Comparison of ENCODE assay signal across 1 cellular context in the genomic region with DNA sequence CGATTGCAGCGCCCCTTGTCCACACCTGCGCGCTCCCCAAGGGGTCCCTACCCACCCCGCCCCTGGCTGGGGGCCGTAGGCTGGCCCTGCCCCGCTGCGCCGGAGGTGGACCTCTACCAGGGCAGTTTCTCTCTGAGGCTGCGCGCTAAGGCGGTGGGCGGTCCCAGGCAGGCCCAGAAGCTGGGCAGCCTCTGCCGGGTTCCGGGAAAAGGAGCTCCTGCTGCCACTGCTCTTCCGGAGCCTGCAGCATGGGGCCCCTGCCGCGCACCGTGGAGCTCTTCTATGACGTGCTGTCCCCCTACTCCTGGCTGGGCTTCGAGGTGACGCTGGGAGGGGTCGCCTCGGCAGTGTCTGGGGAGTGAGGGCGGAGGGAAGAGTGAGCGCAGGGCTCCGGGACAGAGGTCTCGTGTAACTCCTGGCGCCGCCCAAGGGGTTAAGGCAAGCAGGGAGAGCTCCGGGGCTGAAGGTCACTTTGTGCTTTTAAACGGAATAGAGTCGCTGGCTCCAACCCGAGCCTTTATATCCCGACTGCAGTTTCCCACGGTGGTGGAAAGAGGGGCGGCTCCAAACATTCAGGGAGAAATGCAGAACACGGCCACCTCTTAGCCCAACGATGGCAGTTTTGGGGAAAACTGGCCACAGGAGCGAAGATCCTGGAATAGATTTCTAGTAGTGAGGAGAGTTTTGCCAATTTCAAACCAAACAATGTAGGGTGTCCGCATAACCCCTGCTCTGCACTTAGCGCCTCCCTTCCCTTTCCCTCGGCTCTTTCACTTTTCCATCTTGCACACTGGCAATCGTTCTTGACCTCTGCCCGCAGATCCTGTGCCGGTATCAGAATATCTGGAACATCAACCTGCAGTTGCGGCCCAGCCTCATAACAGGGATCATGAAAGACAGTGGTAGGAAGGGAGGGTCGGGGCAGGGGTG.
TF ChIP-seq lines count a peak whose summit lies in the region.

A gene (plus strand): TSS at position 176 of the 930 bp plus-strand sequence. CDS start 73 bp downstream, at position 249.

TF ChIP-seq in GM12878, 131 proteins besides CTCF, POLR2A, EP300 and RAD21 (continued from another document and continues in another):
- TF ChIP-seq, protein P1, sequence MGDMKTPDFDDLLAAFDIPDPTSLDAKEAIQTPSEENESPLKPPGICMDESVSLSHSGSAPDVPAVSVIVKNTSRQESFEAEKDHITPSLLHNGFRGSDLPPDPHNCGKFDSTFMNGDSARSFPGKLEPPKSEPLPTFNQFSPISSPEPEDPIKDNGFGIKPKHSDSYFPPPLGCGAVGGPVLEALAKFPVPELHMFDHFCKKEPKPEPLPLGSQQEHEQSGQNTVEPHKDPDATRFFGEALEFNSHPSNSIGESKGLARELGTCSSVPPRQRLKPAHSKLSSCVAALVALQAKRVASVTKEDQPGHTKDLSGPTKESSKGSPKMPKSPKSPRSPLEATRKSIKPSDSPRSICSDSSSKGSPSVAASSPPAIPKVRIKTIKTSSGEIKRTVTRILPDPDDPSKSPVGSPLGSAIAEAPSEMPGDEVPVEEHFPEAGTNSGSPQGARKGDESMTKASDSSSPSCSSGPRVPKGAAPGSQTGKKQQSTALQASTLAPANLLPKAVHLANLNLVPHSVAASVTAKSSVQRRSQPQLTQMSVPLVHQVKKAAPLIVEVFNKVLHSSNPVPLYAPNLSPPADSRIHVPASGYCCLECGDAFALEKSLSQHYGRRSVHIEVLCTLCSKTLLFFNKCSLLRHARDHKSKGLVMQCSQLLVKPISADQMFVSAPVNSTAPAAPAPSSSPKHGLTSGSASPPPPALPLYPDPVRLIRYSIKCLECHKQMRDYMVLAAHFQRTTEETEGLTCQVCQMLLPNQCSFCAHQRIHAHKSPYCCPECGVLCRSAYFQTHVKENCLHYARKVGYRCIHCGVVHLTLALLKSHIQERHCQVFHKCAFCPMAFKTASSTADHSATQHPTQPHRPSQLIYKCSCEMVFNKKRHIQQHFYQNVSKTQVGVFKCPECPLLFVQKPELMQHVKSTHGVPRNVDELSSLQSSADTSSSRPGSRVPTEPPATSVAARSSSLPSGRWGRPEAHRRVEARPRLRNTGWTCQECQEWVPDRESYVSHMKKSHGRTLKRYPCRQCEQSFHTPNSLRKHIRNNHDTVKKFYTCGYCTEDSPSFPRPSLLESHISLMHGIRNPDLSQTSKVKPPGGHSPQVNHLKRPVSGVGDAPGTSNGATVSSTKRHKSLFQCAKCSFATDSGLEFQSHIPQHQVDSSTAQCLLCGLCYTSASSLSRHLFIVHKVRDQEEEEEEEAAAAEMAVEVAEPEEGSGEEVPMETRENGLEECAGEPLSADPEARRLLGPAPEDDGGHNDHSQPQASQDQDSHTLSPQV (IDR thresholded peaks at IDR 0.05), result no peak
- no peak for TF ChIP-seq RCOR1 (conservative IDR thresholded peaks at IDR 0.05; ENCODE audit: low read depth, low read length)
- TF ChIP-seq, protein P2, sequence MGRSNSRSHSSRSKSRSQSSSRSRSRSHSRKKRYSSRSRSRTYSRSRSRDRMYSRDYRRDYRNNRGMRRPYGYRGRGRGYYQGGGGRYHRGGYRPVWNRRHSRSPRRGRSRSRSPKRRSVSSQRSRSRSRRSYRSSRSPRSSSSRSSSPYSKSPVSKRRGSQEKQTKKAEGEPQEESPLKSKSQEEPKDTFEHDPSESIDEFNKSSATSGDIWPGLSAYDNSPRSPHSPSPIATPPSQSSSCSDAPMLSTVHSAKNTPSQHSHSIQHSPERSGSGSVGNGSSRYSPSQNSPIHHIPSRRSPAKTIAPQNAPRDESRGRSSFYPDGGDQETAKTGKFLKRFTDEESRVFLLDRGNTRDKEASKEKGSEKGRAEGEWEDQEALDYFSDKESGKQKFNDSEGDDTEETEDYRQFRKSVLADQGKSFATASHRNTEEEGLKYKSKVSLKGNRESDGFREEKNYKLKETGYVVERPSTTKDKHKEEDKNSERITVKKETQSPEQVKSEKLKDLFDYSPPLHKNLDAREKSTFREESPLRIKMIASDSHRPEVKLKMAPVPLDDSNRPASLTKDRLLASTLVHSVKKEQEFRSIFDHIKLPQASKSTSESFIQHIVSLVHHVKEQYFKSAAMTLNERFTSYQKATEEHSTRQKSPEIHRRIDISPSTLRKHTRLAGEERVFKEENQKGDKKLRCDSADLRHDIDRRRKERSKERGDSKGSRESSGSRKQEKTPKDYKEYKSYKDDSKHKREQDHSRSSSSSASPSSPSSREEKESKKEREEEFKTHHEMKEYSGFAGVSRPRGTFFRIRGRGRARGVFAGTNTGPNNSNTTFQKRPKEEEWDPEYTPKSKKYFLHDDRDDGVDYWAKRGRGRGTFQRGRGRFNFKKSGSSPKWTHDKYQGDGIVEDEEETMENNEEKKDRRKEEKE (IDR thresholded peaks at IDR 0.05), result no peak
- TF ChIP-seq MYC (IDR thresholded peaks at IDR 0.05; ENCODE audit: insufficient read depth, insufficient read length, insufficient replicate concordance, low read length, severe bottlenecking), result no peak
- no peak for TF ChIP-seq MYB (IDR thresholded peaks at IDR 0.05; ENCODE audit: borderline replicate concordance, low read depth, low read length)
- TF ChIP-seq KAT2A (conservative IDR thresholded peaks at IDR 0.05; ENCODE audit: control insufficient read depth, low read depth, low read length), result no peak
- no peak for TF ChIP-seq YBX1 (IDR thresholded peaks at IDR 0.05)
- TF ChIP-seq MEF2A (IDR thresholded peaks at IDR 0.05; ENCODE audit: insufficient read depth, low read depth, low read length), result no peak
- TF ChIP-seq, protein P3, sequence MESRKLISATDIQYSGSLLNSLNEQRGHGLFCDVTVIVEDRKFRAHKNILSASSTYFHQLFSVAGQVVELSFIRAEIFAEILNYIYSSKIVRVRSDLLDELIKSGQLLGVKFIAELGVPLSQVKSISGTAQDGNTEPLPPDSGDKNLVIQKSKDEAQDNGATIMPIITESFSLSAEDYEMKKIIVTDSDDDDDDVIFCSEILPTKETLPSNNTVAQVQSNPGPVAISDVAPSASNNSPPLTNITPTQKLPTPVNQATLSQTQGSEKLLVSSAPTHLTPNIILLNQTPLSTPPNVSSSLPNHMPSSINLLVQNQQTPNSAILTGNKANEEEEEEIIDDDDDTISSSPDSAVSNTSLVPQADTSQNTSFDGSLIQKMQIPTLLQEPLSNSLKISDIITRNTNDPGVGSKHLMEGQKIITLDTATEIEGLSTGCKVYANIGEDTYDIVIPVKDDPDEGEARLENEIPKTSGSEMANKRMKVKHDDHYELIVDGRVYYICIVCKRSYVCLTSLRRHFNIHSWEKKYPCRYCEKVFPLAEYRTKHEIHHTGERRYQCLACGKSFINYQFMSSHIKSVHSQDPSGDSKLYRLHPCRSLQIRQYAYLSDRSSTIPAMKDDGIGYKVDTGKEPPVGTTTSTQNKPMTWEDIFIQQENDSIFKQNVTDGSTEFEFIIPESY (IDR thresholded peaks at IDR 0.05), result no peak
- no peak for TF ChIP-seq FOS (IDR thresholded peaks at IDR 0.05; ENCODE audit: borderline replicate concordance, extremely low read depth, insufficient read length)
- TF ChIP-seq, protein P4, sequence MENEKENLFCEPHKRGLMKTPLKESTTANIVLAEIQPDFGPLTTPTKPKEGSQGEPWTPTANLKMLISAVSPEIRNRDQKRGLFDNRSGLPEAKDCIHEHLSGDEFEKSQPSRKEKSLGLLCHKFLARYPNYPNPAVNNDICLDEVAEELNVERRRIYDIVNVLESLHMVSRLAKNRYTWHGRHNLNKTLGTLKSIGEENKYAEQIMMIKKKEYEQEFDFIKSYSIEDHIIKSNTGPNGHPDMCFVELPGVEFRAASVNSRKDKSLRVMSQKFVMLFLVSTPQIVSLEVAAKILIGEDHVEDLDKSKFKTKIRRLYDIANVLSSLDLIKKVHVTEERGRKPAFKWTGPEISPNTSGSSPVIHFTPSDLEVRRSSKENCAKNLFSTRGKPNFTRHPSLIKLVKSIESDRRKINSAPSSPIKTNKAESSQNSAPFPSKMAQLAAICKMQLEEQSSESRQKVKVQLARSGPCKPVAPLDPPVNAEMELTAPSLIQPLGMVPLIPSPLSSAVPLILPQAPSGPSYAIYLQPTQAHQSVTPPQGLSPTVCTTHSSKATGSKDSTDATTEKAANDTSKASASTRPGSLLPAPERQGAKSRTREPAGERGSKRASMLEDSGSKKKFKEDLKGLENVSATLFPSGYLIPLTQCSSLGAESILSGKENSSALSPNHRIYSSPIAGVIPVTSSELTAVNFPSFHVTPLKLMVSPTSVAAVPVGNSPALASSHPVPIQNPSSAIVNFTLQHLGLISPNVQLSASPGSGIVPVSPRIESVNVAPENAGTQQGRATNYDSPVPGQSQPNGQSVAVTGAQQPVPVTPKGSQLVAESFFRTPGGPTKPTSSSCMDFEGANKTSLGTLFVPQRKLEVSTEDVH (IDR thresholded peaks at IDR 0.05; ENCODE audit: low read depth, partially characterized antibody), result no peak
- TF ChIP-seq CEBPB (IDR thresholded peaks at IDR 0.05; ENCODE audit: borderline replicate concordance in 1 of 2, low read depth in 2 of 2, low read length in 2 of 2), result no peak
- peak; percentile 65; the same call in 1 of the 2 replicates for TF ChIP-seq HDGF (IDR thresholded peaks at IDR 0.05)
- no peak for TF ChIP-seq SIX5 (IDR thresholded peaks at IDR 0.05; ENCODE audit: low read depth, low read length, severe bottlenecking)
- no peak for TF ChIP-seq BCL11A (IDR thresholded peaks at IDR 0.05; ENCODE audit: low read depth, low read length)
- no peak for TF ChIP-seq ZZZ3 (IDR thresholded peaks at IDR 0.05; ENCODE audit: control insufficient read depth, insufficient read length, low read depth)
- TF ChIP-seq BACH1 (IDR thresholded peaks at IDR 0.05; ENCODE audit: borderline replicate concordance), result peak; percentile 54; the same call in 1 of the 2 replicates
- TF ChIP-seq ESRRA (IDR thresholded peaks at IDR 0.05; ENCODE audit: low read length), result no peak
- no peak for TF ChIP-seq NFIC (IDR thresholded peaks at IDR 0.05; ENCODE audit: low read depth, low read length)
- TF ChIP-seq, protein P5, sequence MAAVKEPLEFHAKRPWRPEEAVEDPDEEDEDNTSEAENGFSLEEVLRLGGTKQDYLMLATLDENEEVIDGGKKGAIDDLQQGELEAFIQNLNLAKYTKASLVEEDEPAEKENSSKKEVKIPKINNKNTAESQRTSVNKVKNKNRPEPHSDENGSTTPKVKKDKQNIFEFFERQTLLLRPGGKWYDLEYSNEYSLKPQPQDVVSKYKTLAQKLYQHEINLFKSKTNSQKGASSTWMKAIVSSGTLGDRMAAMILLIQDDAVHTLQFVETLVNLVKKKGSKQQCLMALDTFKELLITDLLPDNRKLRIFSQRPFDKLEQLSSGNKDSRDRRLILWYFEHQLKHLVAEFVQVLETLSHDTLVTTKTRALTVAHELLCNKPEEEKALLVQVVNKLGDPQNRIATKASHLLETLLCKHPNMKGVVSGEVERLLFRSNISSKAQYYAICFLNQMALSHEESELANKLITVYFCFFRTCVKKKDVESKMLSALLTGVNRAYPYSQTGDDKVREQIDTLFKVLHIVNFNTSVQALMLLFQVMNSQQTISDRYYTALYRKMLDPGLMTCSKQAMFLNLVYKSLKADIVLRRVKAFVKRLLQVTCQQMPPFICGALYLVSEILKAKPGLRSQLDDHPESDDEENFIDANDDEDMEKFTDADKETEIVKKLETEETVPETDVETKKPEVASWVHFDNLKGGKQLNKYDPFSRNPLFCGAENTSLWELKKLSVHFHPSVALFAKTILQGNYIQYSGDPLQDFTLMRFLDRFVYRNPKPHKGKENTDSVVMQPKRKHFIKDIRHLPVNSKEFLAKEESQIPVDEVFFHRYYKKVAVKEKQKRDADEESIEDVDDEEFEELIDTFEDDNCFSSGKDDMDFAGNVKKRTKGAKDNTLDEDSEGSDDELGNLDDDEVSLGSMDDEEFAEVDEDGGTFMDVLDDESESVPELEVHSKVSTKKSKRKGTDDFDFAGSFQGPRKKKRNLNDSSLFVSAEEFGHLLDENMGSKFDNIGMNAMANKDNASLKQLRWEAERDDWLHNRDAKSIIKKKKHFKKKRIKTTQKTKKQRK (IDR thresholded peaks at IDR 0.05; ENCODE audit: low read depth, low read length), result no peak
- TF ChIP-seq SREBF2 (IDR thresholded peaks at IDR 0.05; ENCODE audit: low read length), result no peak
- peak; percentile 51 for TF ChIP-seq NR2F1 (conservative IDR thresholded peaks at IDR 0.05)
- peak; percentile 89 for TF ChIP-seq PML (IDR thresholded peaks at IDR 0.05; ENCODE audit: low read length)
- peak; percentile 82 for TF ChIP-seq IKZF1 (conservative IDR thresholded peaks at IDR 0.05)
- TF ChIP-seq, protein P6, sequence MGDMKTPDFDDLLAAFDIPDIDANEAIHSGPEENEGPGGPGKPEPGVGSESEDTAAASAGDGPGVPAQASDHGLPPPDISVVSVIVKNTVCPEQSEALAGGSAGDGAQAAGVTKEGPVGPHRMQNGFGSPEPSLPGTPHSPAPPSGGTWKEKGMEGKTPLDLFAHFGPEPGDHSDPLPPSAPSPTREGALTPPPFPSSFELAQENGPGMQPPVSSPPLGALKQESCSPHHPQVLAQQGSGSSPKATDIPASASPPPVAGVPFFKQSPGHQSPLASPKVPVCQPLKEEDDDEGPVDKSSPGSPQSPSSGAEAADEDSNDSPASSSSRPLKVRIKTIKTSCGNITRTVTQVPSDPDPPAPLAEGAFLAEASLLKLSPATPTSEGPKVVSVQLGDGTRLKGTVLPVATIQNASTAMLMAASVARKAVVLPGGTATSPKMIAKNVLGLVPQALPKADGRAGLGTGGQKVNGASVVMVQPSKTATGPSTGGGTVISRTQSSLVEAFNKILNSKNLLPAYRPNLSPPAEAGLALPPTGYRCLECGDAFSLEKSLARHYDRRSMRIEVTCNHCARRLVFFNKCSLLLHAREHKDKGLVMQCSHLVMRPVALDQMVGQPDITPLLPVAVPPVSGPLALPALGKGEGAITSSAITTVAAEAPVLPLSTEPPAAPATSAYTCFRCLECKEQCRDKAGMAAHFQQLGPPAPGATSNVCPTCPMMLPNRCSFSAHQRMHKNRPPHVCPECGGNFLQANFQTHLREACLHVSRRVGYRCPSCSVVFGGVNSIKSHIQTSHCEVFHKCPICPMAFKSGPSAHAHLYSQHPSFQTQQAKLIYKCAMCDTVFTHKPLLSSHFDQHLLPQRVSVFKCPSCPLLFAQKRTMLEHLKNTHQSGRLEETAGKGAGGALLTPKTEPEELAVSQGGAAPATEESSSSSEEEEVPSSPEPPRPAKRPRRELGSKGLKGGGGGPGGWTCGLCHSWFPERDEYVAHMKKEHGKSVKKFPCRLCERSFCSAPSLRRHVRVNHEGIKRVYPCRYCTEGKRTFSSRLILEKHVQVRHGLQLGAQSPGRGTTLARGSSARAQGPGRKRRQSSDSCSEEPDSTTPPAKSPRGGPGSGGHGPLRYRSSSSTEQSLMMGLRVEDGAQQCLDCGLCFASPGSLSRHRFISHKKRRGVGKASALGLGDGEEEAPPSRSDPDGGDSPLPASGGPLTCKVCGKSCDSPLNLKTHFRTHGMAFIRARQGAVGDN (IDR thresholded peaks at IDR 0.05), result peak; percentile 90
- no peak for TF ChIP-seq RUNX3 (IDR thresholded peaks at IDR 0.05; ENCODE audit: low read length)
- TF ChIP-seq ZNF24 (IDR thresholded peaks at IDR 0.05), result peak; percentile 45; the same call in 1 of the 2 replicates
- TF ChIP-seq RFX5 (IDR thresholded peaks at IDR 0.05; ENCODE audit: low read depth, low read length), result no peak
- TF ChIP-seq HCFC1 (IDR thresholded peaks at IDR 0.05; ENCODE audit: low read length), result no peak
- TF ChIP-seq ZBED1 (IDR thresholded peaks at IDR 0.05; ENCODE audit: borderline replicate concordance), result no peak
- TF ChIP-seq ZNF274 (IDR thresholded peaks at IDR 0.05; ENCODE audit: insufficient read depth, insufficient read length), result no peak
- TF ChIP-seq, protein P7, sequence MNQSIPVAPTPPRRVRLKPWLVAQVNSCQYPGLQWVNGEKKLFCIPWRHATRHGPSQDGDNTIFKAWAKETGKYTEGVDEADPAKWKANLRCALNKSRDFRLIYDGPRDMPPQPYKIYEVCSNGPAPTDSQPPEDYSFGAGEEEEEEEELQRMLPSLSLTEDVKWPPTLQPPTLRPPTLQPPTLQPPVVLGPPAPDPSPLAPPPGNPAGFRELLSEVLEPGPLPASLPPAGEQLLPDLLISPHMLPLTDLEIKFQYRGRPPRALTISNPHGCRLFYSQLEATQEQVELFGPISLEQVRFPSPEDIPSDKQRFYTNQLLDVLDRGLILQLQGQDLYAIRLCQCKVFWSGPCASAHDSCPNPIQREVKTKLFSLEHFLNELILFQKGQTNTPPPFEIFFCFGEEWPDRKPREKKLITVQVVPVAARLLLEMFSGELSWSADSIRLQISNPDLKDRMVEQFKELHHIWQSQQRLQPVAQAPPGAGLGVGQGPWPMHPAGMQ (IDR thresholded peaks at IDR 0.05; ENCODE audit: borderline replicate concordance), result no peak
